ENCODE assay signal across 8 cellular contexts in the genomic region with DNA sequence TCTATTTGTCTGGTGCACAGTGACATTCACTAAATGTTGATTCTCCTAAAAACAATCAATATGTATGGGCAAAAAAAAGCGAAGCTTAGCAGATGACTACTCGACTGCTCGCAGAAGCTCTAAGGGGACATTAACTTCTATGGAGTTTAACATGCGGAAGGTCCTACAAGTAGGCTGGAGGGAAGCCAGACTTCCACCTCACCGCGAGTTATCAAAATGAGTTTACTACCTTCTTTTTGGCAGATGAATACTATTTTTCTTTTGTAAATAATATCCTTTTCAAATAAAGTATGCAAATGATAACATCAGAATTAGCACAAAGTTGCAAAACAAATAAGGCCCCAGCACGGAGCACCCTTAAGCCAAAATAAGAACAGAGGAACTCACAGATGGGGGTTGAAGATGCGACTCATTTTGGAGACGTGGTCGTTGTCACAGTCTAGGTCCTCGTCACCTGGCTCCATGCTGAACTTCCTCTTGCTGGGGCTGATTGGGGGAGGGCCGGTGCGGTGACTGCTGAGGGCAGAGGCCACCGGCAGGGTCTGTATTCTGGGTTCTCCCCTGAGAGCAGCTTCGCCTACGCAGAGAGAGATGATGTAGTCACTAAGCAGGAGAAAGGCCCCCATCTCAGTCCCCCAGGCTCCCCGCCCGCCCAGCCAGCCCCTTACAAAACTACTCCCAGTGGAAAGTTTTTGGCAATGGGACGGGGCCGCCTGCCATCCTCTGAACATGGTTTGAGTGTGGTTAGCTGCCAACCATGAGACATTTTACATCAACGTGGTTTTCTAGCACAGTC. TPM values are rescaled to one million over a fixed set of nuclear protein-coding genes. Genes with fewer than 3 reads are reported as not detected.
DNase-seq lines count a peak whose midpoint lies in the region; ATAC-seq and TF ChIP-seq lines count a peak whose summit lies in the region.

No MANE protein-coding gene starts in this region.

- ATAC-seq in HG03025 (IDR thresholded peaks at IDR 0.05; ENCODE audit: low FRiP score, unreplicated experiment) (peak; percentile 77), left cardiac atrium (peak; percentile 9 to 64)
- peak; percentile 98 for ATAC-seq in stimulated activated memory B cell treated with anti-CD40 and anti-IgM and Interleukin-4, amounts not matched to agents 10 μg/mL and 1 μg/mL and 100 μg/mL, for 72 hours

- no peaks in the 10 kb centered on the region for H3K27me3 Mint-ChIP-seq in activated T-cell treated with anti-CD3 and anti-CD28 coated beads, Interleukin-2, amount 50 U/mL, for 24 hours
- H3K27me3 Mint-ChIP-seq in stimulated activated memory B cell treated with anti-CD40 and anti-IgM and Interleukin-4, amounts not matched to agents 10 μg/mL and 1 μg/mL and 100 μg/mL, for 72 hours = no peaks in the 10 kb centered on the region

- intact Hi-C loops in left cardiac atrium (cut with DNase I) = loop anchor here in 1 of 2 donors (5.0 kb wide), 1 partner anchor 41 kb away; a partner anchor contains a TSS

- H3K4me1 Mint-ChIP-seq in activated T-cell treated with anti-CD3 and anti-CD28 coated beads, Interleukin-2, amount 50 U/mL, for 24 hours (ENCODE audit: low read depth) = peaks cover 52% of the 10 kb centered on the region
- H3K4me1 Mint-ChIP-seq in stimulated activated memory B cell treated with anti-CD40 and anti-IgM and Interleukin-4, amounts not matched to agents 10 μg/mL and 1 μg/mL and 100 μg/mL, for 72 hours = peaks cover 65% of the 10 kb centered on the region

- peaks cover 9% of the 10 kb centered on the region for H3K9me3 Mint-ChIP-seq in activated T-cell treated with anti-CD3 and anti-CD28 coated beads, Interleukin-2, amount 50 U/mL, for 24 hours
- no peaks in the 10 kb centered on the region for H3K9me3 Mint-ChIP-seq in stimulated activated memory B cell treated with anti-CD40 and anti-IgM and Interleukin-4, amounts not matched to agents 10 μg/mL and 1 μg/mL and 100 μg/mL, for 72 hours

- H3K4me3 Mint-ChIP-seq in activated T-cell treated with anti-CD3 and anti-CD28 coated beads, Interleukin-2, amount 50 U/mL, for 24 hours = peak overlapping the region; percentile 38
- H3K4me3 Mint-ChIP-seq in stimulated activated memory B cell treated with anti-CD40 and anti-IgM and Interleukin-4, amounts not matched to agents 10 μg/mL and 1 μg/mL and 100 μg/mL, for 72 hours = peak overlapping the region; percentile 78

- H3K27ac Mint-ChIP-seq in activated T-cell treated with anti-CD3 and anti-CD28 coated beads, Interleukin-2, amount 50 U/mL, for 24 hours = peak overlapping the region; percentile 86
- peak overlapping the region; percentile 92 for H3K27ac Mint-ChIP-seq in stimulated activated memory B cell treated with anti-CD40 and anti-IgM and Interleukin-4, amounts not matched to agents 10 μg/mL and 1 μg/mL and 100 μg/mL, for 72 hours

- H3K27ac ChIP-seq in VCaP = peak overlapping the region; percentile 88

- no peak for TF ChIP-seq CTCF in VCaP (conservative IDR thresholded peaks at IDR 0.05)

- peaks cover 62% of the 10 kb centered on the region for H3K36me3 Mint-ChIP-seq in activated T-cell treated with anti-CD3 and anti-CD28 coated beads, Interleukin-2, amount 50 U/mL, for 24 hours (ENCODE audit: low read depth)
- H3K36me3 Mint-ChIP-seq in stimulated activated memory B cell treated with anti-CD40 and anti-IgM and Interleukin-4, amounts not matched to agents 10 μg/mL and 1 μg/mL and 100 μg/mL, for 72 hours = peaks cover 39% of the 10 kb centered on the region

- DNase-seq in activated T-cell treated with anti-CD3 and anti-CD28 coated beads, Interleukin-2, amount 50 U/mL, for 24 hours = peak; percentile 49
- no peak for DNase-seq in activated T-cell treated with anti-CD3 and anti-CD28 coated beads, Interleukin-2, amount 50 U/mL, for 1 hour
- DNase-seq in left cardiac atrium (peak; percentile 72), NCI-H1930 (lab: John Stamatoyannopoulos, UW) (no peak), epidermal melanocyte (ENCODE audit: insufficient read length, low spot score) (no peak)

RNA-seq across cellular contexts. Expression of a gene that starts 42.1 kb away (rescaled TPM):
- 10 to 100 TPM; 28.6 to 36.1 TPM for total RNA-seq in left cardiac atrium

Comparison
In these comparisons a context has a peak if more than half of its experiments do, and no peak if none do; other contexts are left out.
1. DNase-seq: peak in activated T-cell treated with anti-CD3 and anti-CD28 coated beads, Interleukin-2, amount 50 U/mL, for 24 hours (single experiment) and left cardiac atrium (single experiment); none in activated T-cell treated with anti-CD3 and anti-CD28 coated beads, Interleukin-2, amount 50 U/mL, for 1 hour (single experiment), NCI-H1930 (0 of 2) and epidermal melanocyte (single experiment).
2. ATAC-seq: peak in every context shown above with its lines; median percentile 98 in stimulated activated memory B cell treated with anti-CD40 and anti-IgM and Interleukin-4, amounts not matched to agents 10 μg/mL and 1 μg/mL and 100 μg/mL, for 72 hours; 77 in HG03025; 36 in left cardiac atrium.